Comparison of ENCODE assay signal across 12 cellular contexts in genomic region chr11:129115652-129116585, GRCh38.
A peak's percentile ranks its signal among the peaks of the same experiment; 100 is the strongest.
DNase-seq lines count a peak whose midpoint lies in the region; ATAC-seq and TF ChIP-seq lines count a peak whose summit lies in the region.
"Had no signal": no experiment of that assay in that cellular context is flagged by ENCODE, and none has a peak within 500 bp of the region (broad histone marks: within the 10 kb centered on the region; RNA-seq: fewer than 3 reads in every experiment).

No MANE protein-coding gene starts in this region.

- intact Hi-C loops in sigmoid colon (cut with DNase I), result loop anchor here (5.0 kb wide), 1 partner anchor 161 kb away; no protein-coding TSS in a partner anchor

- DNase-seq in ELF-1 (ENCODE audit: low read depth, low spot score) (peak; percentile 26), RWPE2 (ENCODE audit: low spot score) (no peak), fibroblast of mammary gland (ENCODE audit: low read depth) (peak; percentile 36), renal cortical epithelial cell (ENCODE audit: low read depth) (peak; percentile 55), sigmoid colon (no peak), OCI-M1 (lab: John Stamatoyannopoulos, UW) (no peak), NCI-H1092 (lab: John Stamatoyannopoulos, UW) (no peak)
- no peak for DNase-seq in activated CD8-positive, alpha-beta memory T cell treated with anti-CD3 and anti-CD28 coated beads, Interleukin-2, amount 50 U/mL, for 4 hours
- DNase-seq: naive B cell, SHP77 treated with DMSO at 0.1 percent for 48 hours, stomach had no signal

- H3K36me3 ChIP-seq in RWPE2 (ENCODE audit: low read depth) (no peaks in the 10 kb centered on the region), sigmoid colon (no peaks in the 10 kb centered on the region)

- H3K4me3 ChIP-seq in RWPE2 (ENCODE audit: severe bottlenecking) (no peak overlapping the region), fibroblast of mammary gland (ENCODE audit: control insufficient read depth, low read depth, low read length) (no peak overlapping the region), sigmoid colon (no peak overlapping the region)
- H3K4me3 ChIP-seq: stomach had no signal

- no peak overlapping the region for H3K27ac ChIP-seq in RWPE2 (ENCODE audit: poor library complexity, severe bottlenecking)
- H3K27ac ChIP-seq in sigmoid colon, result no peak overlapping the region
- H3K27ac ChIP-seq: stomach had no signal

- peak; percentile 56; the same call in 2 of the 3 replicates for ATAC-seq in RWPE2 (ENCODE audit: low read depth)
- ATAC-seq: activated CD4-positive, CD25-positive, alpha-beta regulatory T cell treated with anti-CD3 and anti-CD28 coated beads, Interleukin-2, amount 50 U/mL, for 24 hours had no signal

- TF ChIP-seq EP300 in sigmoid colon (IDR thresholded peaks at IDR 0.05), result no peak

- H3K27me3 ChIP-seq in RWPE2 (ENCODE audit: insufficient read depth, poor library complexity, severe bottlenecking) (no peaks in the 10 kb centered on the region), sigmoid colon (no peaks in the 10 kb centered on the region)
- H3K27me3 ChIP-seq: stomach had no signal

- 7 to 35% methylated on average over 2 of the region's 2 CpGs for WGBS in sigmoid colon, 2 donors

- TF ChIP-seq CTCF in RWPE2 (IDR thresholded peaks at IDR 0.05; ENCODE audit: poor library complexity, severe bottlenecking), result no peak
- TF ChIP-seq CTCF in fibroblast of mammary gland (conservative IDR thresholded peaks at IDR 0.05; ENCODE audit: control insufficient read depth, insufficient read depth, low read depth, low read length), result no peak
- no peak for TF ChIP-seq CTCF in sigmoid colon (IDR thresholded peaks at IDR 0.05)

- TF ChIP-seq POLR2A in sigmoid colon (IDR thresholded peaks at IDR 0.05), result no peak

- H3K9me3 ChIP-seq in RWPE2 (ENCODE audit: severe bottlenecking), result no peaks in the 10 kb centered on the region
- H3K9me3 ChIP-seq in sigmoid colon, result no peaks in the 10 kb centered on the region
- H3K9me3 ChIP-seq: stomach had no signal

- H3K4me1 ChIP-seq in RWPE2 (ENCODE audit: insufficient read depth, poor library complexity, severe bottlenecking), result peaks cover 15% of the 10 kb centered on the region
- H3K4me1 ChIP-seq in sigmoid colon, result peaks cover 0 to 14% (median 7%) of the 10 kb centered on the region in 4 donors

Comparison
In these comparisons a context has a peak if more than half of its experiments do, and no peak if none do; other contexts are left out.
1. DNase-seq: peak in ELF-1 (single experiment), fibroblast of mammary gland (single experiment) and renal cortical epithelial cell (single experiment); none in RWPE2 (single experiment), sigmoid colon (single experiment), activated CD8-positive, alpha-beta memory T cell treated with anti-CD3 and anti-CD28 coated beads, Interleukin-2, amount 50 U/mL, for 4 hours (single experiment), OCI-M1 (single experiment) and NCI-H1092 (single experiment).